Comparison of ENCODE assay signal across 21 cellular contexts in genomic region chr1:84615785-84616184, GRCh38. TPM values are rescaled to one million over a fixed set of nuclear protein-coding genes. Genes with fewer than 3 reads are reported as not detected.
DNase-seq lines count a peak whose midpoint lies in the region; ATAC-seq lines count a peak whose summit lies in the region.
"Had no signal": no experiment of that assay in that cellular context is flagged by ENCODE, and none has a peak within 500 bp of the region (broad histone marks: within the 10 kb centered on the region; RNA-seq: fewer than 3 reads in every experiment).

No MANE protein-coding gene starts in this region.

- peaks cover 15% of the 10 kb centered on the region for H3K9me3 Mint-ChIP-seq in activated CD8-positive, alpha-beta memory T cell treated with anti-CD3 and anti-CD28 coated beads, Interleukin-2, amount 10 ng/mL, durations not matched to agents 7 days and 5 days (ENCODE audit: low read depth)

- DNase-seq in NOMO-1 treated with DMSO at 0.1 percent for 48 hours (lab: John Stamatoyannopoulos, UW; ENCODE audit: unreplicated experiment) = peak; percentile 5
- DNase-seq in NOMO-1 treated with dmso at 0.1 percent for 144 hours (lab: John Stamatoyannopoulos, UW; ENCODE audit: unreplicated experiment) = no peak
- DNase-seq in KBM-7 = peak; percentile 60
- DNase-seq in MV-4-11 (lab: John Stamatoyannopoulos, UW) = peak; percentile 29
- no peak for DNase-seq in activated gamma-delta T cell treated with Interleukin-2 at 50 U/mL for 16 hours
- DNase-seq in G401 (ENCODE audit: low spot score) = no peak
- DNase-seq in activated CD8-positive, alpha-beta memory T cell treated with anti-CD3 and anti-CD28 coated beads, Interleukin-2, amount 10 ng/mL, durations not matched to agents 7 days and 5 days = no peak
- DNase-seq: 8988T; AML-193; CD4-positive, alpha-beta memory T cell; CD4-positive, CD25-positive, alpha-beta regulatory T cell; CD8-positive, alpha-beta memory T cell; COR-L47; DMS 273 treated with DMSO at 0.1 percent for 48 hours; DMS153; DMS53; DMS79; DND-41; EL; GF-D8 had no signal

- peaks cover 15% of the 10 kb centered on the region for H3K36me3 Mint-ChIP-seq in activated CD8-positive, alpha-beta memory T cell treated with anti-CD3 and anti-CD28 coated beads, Interleukin-2, amount 10 ng/mL, durations not matched to agents 7 days and 5 days
- H3K36me3 Mint-ChIP-seq: CD4-positive, CD25-positive, alpha-beta regulatory T cell had no signal

- H3K4me1 Mint-ChIP-seq in activated CD8-positive, alpha-beta memory T cell treated with anti-CD3 and anti-CD28 coated beads, Interleukin-2, amount 10 ng/mL, durations not matched to agents 7 days and 5 days = peaks cover 18% of the 10 kb centered on the region

- no peak for ATAC-seq in activated CD8-positive, alpha-beta memory T cell treated with anti-CD3 and anti-CD28 coated beads, Interleukin-2, amount 10 ng/mL, durations not matched to agents 7 days and 5 days

- no peaks in the 10 kb centered on the region for H3K27me3 Mint-ChIP-seq in activated CD8-positive, alpha-beta memory T cell treated with anti-CD3 and anti-CD28 coated beads, Interleukin-2, amount 10 ng/mL, durations not matched to agents 7 days and 5 days
- H3K27me3 Mint-ChIP-seq: CD4-positive, CD25-positive, alpha-beta regulatory T cell had no signal

- in situ Hi-C loops in KBM-7 (cut with MboI; ENCODE audit: low pct_unique_long_range_greater_than_20kb, low sequenced_read_pairs) (loop anchor here (25.0 kb wide), 4 partner anchors 178 to 703 kb away; partner anchors contain the start of gene PRKACB), G401 (cut with HindIII; ENCODE audit: low sequenced_read_pairs) (no loop called here)

- CTCF ChIA-PET in activated CD8-positive, alpha-beta memory T cell treated with anti-CD3 and anti-CD28 coated beads, Interleukin-2, amount 10 ng/mL, durations not matched to agents 7 days and 5 days (lab: Charles Lee) = interaction anchor here (1.7 kb wide), 1 partner anchor 173 kb away, joined by 5 read pairs; no protein-coding TSS in a partner anchor

- no peak overlapping the region for H3K4me3 Mint-ChIP-seq in activated CD8-positive, alpha-beta memory T cell treated with anti-CD3 and anti-CD28 coated beads, Interleukin-2, amount 10 ng/mL, durations not matched to agents 7 days and 5 days
- H3K4me3 Mint-ChIP-seq: B cell; CD4-positive, alpha-beta memory T cell; CD8-positive, alpha-beta memory T cell had no signal

- no peak overlapping the region for H3K27ac Mint-ChIP-seq in activated CD8-positive, alpha-beta memory T cell treated with anti-CD3 and anti-CD28 coated beads, Interleukin-2, amount 10 ng/mL, durations not matched to agents 7 days and 5 days
- H3K27ac Mint-ChIP-seq: B cell; CD4-positive, alpha-beta memory T cell; CD8-positive, alpha-beta memory T cell had no signal

RNA-seq across cellular contexts. Expression of gene CTBS, which starts 41.5 kb away (rescaled TPM):
- total RNA-seq in G401 (2014; rRNA removed; shearing (Covaris generic)) = 3.6 and 3.9 TPM in 2 replicates
- total RNA-seq in activated CD8-positive, alpha-beta memory T cell treated with anti-CD3 and anti-CD28 coated beads, Interleukin-2, amount 10 ng/mL, durations not matched to agents 7 days and 5 days = 10 to 100 TPM; 13.6 to 18.7 TPM

Comparison
In these comparisons a context has a peak if more than half of its experiments do, and no peak if none do; other contexts are left out.
1. DNase-seq: peak in NOMO-1 treated with DMSO at 0.1 percent for 48 hours (single experiment), KBM-7 (single experiment) and MV-4-11 (single experiment); none in NOMO-1 treated with dmso at 0.1 percent for 144 hours (single experiment), activated gamma-delta T cell treated with Interleukin-2 at 50 U/mL for 16 hours (single experiment), G401 (single experiment) and activated CD8-positive, alpha-beta memory T cell treated with anti-CD3 and anti-CD28 coated beads, Interleukin-2, amount 10 ng/mL, durations not matched to agents 7 days and 5 days (single experiment).